In the genomic region with DNA sequence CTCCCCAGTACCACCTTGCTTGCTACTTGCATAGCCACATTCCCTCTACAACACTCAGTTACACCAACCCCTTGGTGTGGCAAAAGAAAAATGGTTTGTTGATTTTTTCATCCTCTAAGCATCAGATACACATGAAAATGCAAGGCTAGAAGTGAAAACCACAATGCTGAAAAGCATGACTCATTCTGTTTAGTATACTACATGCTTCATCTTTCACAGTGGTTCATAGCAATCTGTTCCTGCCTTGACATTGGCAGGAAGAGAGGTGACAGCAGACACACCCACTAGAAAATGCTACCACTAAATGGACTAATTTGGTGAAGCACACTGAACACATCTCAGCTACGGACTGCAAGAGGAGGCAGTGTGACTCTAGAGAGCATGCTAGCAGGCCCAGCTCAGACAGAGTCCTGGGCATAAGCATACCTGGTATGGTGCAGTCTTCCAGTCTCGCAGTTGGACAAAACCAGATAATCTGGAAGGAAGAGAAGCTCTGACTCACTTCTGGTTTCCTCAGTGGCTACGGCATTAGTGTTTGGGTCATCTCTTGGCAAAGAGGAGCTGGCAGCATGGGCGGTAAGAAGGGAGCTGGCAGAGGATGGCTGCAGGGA, we compare ENCODE assay signal across 9 cellular contexts.
A peak's percentile ranks its signal among the peaks of the same experiment; 100 is the strongest.
DNase-seq lines count a peak whose midpoint lies in the region; ATAC-seq and TF ChIP-seq lines count a peak whose summit lies in the region.
"Had no signal": no experiment of that assay in that cellular context is flagged by ENCODE, and none has a peak within 500 bp of the region (broad histone marks: within the 10 kb centered on the region; RNA-seq: fewer than 3 reads in every experiment).

No MANE protein-coding gene starts in this region.

- no peak overlapping the region for H3K27ac ChIP-seq in HEK293 (ENCODE audit: extremely low read depth, low read depth, low read length)
- H3K27ac ChIP-seq: neutrophil had no signal

- CTCF ChIA-PET in HEK293 (lab: Yijun Ruan, JAX) = interaction anchor here (0.6 to 1.2 kb wide), 4 partner anchors 14 to 703 kb away, joined by 3 to 13 read pairs (median 4); no protein-coding TSS in a partner anchor

- DNase-seq in activated CD4-positive, CD25-positive, alpha-beta regulatory T cell (lab: John Stamatoyannopoulos, UW) = no peak
- DNase-seq in MV-4-11 (lab: John Stamatoyannopoulos, UW) (peak; percentile 46), fibroblast of gingiva (ENCODE audit: low read depth) (peak; percentile 58), SIG-M5 (lab: John Stamatoyannopoulos, UW) (no peak), NCI-H2081 (lab: John Stamatoyannopoulos, UW) (no peak), KG1 (lab: John Stamatoyannopoulos, UW) (no peak)

- H3K36me3 ChIP-seq in HEK293 (ENCODE audit: control insufficient read depth in 2 of 2, insufficient read depth in 1 of 2, low read length in 2 of 2) = no peaks in the 10 kb centered on the region

- peaks cover 5% of the 10 kb centered on the region; the same call in 1 of the 2 replicates for H3K4me1 ChIP-seq in HEK293 (ENCODE audit: control insufficient read depth, insufficient read depth, low read length)

- H3K4me3 ChIP-seq in HEK293 (ENCODE audit: low read depth, low read length) = no peak overlapping the region

- TF ChIP-seq CTCF in HEK293 (tag by site-specific recombination; IDR thresholded peaks at IDR 0.05) = no peak

- no peaks in the 10 kb centered on the region for H3K9me3 ChIP-seq in HEK293 (ENCODE audit: control insufficient read depth, insufficient read depth, low read depth, low read length)
- H3K9me3 ChIP-seq: neutrophil had no signal

- ATAC-seq in activated CD4-positive, CD25-positive, alpha-beta regulatory T cell treated with anti-CD3 and anti-CD28 coated beads, Interleukin-2, amount 50 U/mL, for 24 hours = peak; percentile 89 to 91

- POLR2A ChIA-PET in HEK293 (lab: Yijun Ruan, JAX) = no interaction called here

TF ChIP-seq in HEK293, 187 proteins besides CTCF, POLR2A, EP300 and RAD21:
- TF ChIP-seq ZNF776 (tag by site-specific recombination; IDR thresholded peaks at IDR 0.05; ENCODE audit: borderline replicate concordance) (0 out of 2 replicates have a peak, but pooled peaks have one; percentile 38), ZNF394 (tag by site-specific recombination; IDR thresholded peaks at IDR 0.05; ENCODE audit: borderline replicate concordance) (no peak), ZFHX2 (tag by site-specific recombination; conservative IDR thresholded peaks at IDR 0.05) (no peak), KLF10 (tag by site-specific recombination; IDR thresholded peaks at IDR 0.05) (no peak)
- TF ChIP-seq, protein P1, sequence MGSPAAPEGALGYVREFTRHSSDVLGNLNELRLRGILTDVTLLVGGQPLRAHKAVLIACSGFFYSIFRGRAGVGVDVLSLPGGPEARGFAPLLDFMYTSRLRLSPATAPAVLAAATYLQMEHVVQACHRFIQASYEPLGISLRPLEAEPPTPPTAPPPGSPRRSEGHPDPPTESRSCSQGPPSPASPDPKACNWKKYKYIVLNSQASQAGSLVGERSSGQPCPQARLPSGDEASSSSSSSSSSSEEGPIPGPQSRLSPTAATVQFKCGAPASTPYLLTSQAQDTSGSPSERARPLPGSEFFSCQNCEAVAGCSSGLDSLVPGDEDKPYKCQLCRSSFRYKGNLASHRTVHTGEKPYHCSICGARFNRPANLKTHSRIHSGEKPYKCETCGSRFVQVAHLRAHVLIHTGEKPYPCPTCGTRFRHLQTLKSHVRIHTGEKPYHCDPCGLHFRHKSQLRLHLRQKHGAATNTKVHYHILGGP (tag by site-specific recombination; IDR thresholded peaks at IDR 0.05) = no peak

Comparison
In these comparisons a context has a peak if more than half of its experiments do, and no peak if none do; other contexts are left out.
1. DNase-seq: peak in MV-4-11 (single experiment) and fibroblast of gingiva (single experiment); none in activated CD4-positive, CD25-positive, alpha-beta regulatory T cell (0 of 4), SIG-M5 (single experiment), NCI-H2081 (0 of 2) and KG1 (single experiment).